Comparison of ENCODE assay signal across 11 cellular contexts in genomic region chr11:116993599-116993998, GRCh38.
A peak's percentile ranks its signal among the peaks of the same experiment; 100 is the strongest.
DNase-seq lines count a peak whose midpoint lies in the region; FAIRE-seq and TF ChIP-seq lines count a peak whose summit lies in the region.
"Had no signal": no experiment of that assay in that cellular context is flagged by ENCODE, and none has a peak within 500 bp of the region (broad histone marks: within the 10 kb centered on the region; RNA-seq: fewer than 3 reads in every experiment).

No MANE protein-coding gene starts in this region.

- H3K23ac ChIP-seq in H1 (ENCODE audit: insufficient read length) (no peak overlapping the region), neuronal stem cell (ENCODE audit: low read depth, low read length, poor library complexity) (no peak overlapping the region)

- DNase-seq in NCI-H1436 (lab: John Stamatoyannopoulos, UW) (peak; percentile 35), NCI-H1436 treated with DMSO at 0.1 percent for 48 hours (lab: John Stamatoyannopoulos, UW) (no peak), H1 (ENCODE audit: low read depth in 1 of 2, low spot score in 2 of 2) (no peak), neuronal stem cell (ENCODE audit: low spot score) (peak; percentile 52), G401 (ENCODE audit: low spot score) (no peak), SIG-M5 treated with dmso at 0.1 percent for 504 hours (lab: John Stamatoyannopoulos, UW; ENCODE audit: unreplicated experiment) (no peak)
- no peak for DNase-seq in activated CD4-positive, alpha-beta T cell treated with anti-CD3 and anti-CD28 coated beads, Interleukin-2, amount 50 U/mL, for 48 hours
- DNase-seq: 8988T, aorta, lower lobe of right lung had no signal

- H3K79me2 ChIP-seq in OCI-LY1 (ENCODE audit: insufficient read depth, low read length): peaks cover 82% of the 10 kb centered on the region
- peaks cover 0 to 75% of the 10 kb centered on the region in 2 experiments; a peak in 2 of 4 replicates for H3K79me2 ChIP-seq in H1 (ENCODE audit: control insufficient read depth in 1 of 2, insufficient read depth in 2 of 2, low read length in 2 of 2)

- no peaks in the 10 kb centered on the region for H3F3A ChIP-seq in OCI-LY1 (ENCODE audit: insufficient read depth, low read length)

- TF ChIP-seq RAD21 in H1 (IDR thresholded peaks at IDR 0.05 in 1 of 2, conservative IDR thresholded peaks at IDR 0.05 in 1 of 2; ENCODE audit: low read depth in 2 of 2, low read length in 2 of 2): no peak

- H3K79me1 ChIP-seq in H1 (ENCODE audit: low read depth, low read length): peaks cover 3% of the 10 kb centered on the region
- H3K79me1 ChIP-seq in neuronal stem cell (ENCODE audit: low read depth, low read length): no peaks in the 10 kb centered on the region

- H2BK5ac ChIP-seq in H1 (ENCODE audit: low read depth, low read length): peak overlapping the region; percentile 72; the same call in 1 of the 2 replicates
- H2BK5ac ChIP-seq in neuronal stem cell (ENCODE audit: low read length): no peak overlapping the region

- no peak for TF ChIP-seq CTCF in OCI-LY1 (IDR thresholded peaks at IDR 0.05; ENCODE audit: low read length)
- no peak for TF ChIP-seq CTCF in H1 (IDR thresholded peaks at IDR 0.05; ENCODE audit: control extremely low read depth in 1 of 3, insufficient read depth in 1 of 3, low read depth in 1 of 3, low read length in 3 of 3)

- no peaks in the 10 kb centered on the region for H3K23me2 ChIP-seq in H1 (ENCODE audit: low read depth, low read length)

- H3K4me1 ChIP-seq in OCI-LY1 (ENCODE audit: insufficient read depth, low read length, severe bottlenecking) (peaks cover 54% of the 10 kb centered on the region), H1 (replicated peaks in 1 of 4; ENCODE audit: control insufficient read depth in 3 of 4, insufficient read depth in 4 of 4, low read length in 3 of 4) (peaks cover 0 to 9% (median 5%) of the 10 kb centered on the region in 4 experiments; a peak in 5 of 7 replicates), neuronal stem cell (ENCODE audit: control insufficient read depth in 2 of 2, insufficient read depth in 1 of 2, low read depth in 1 of 2, low read length in 2 of 2) (peaks cover 14 to 19% of the 10 kb centered on the region in 2 donors)

- CTCF ChIA-PET in H1 (lab: Charles Lee; ENCODE audit: partially characterized antibody): interaction anchor here (0.6 to 2.4 kb wide), 4 partner anchors 9 to 59 kb away, joined by 3 to 8 read pairs (median 6); no protein-coding TSS in a partner anchor

- H4K91ac ChIP-seq in H1 (replicated peaks; ENCODE audit: insufficient read length, low read length) (no peak overlapping the region), neuronal stem cell (ENCODE audit: low read depth, low read length, poor library complexity) (no peak overlapping the region)

- H2BK12ac ChIP-seq in H1 (ENCODE audit: low read depth, low read length) (peak overlapping the region; percentile 64; the same call in 1 of the 2 replicates), neuronal stem cell (ENCODE audit: low read length) (no peak overlapping the region)

- H3K18ac ChIP-seq in H1 (ENCODE audit: extremely low read depth, low read length): no peak overlapping the region
- H3K18ac ChIP-seq in neuronal stem cell (ENCODE audit: low read length): no peak overlapping the region

- no peaks in the 10 kb centered on the region for H4K20me1 ChIP-seq in OCI-LY1 (ENCODE audit: insufficient read depth, low read length)
- H4K20me1 ChIP-seq in H1 (replicated peaks in 1 of 2; ENCODE audit: control insufficient read depth in 1 of 2, insufficient read depth in 2 of 2, low read length in 2 of 2): peaks cover 11 to 15% of the 10 kb centered on the region in 2 experiments

- H3K4me3 ChIP-seq in OCI-LY1 (ENCODE audit: low read depth, low read length, poor library complexity, severe bottlenecking): peak overlapping the region; percentile 45
- no peak overlapping the region for H3K4me3 ChIP-seq in H1 (ENCODE audit: extremely low read depth in 1 of 4, insufficient read depth in 2 of 4, low read depth in 3 of 4, low read length in 4 of 4)
- no peak overlapping the region for H3K4me3 ChIP-seq in neuronal stem cell (ENCODE audit: low read length in 2 of 2)
- H3K4me3 ChIP-seq: lower lobe of right lung had no signal

- H3K4ac ChIP-seq in H1 (replicated peaks; ENCODE audit: insufficient read length, low read depth, low read length) (no peak overlapping the region), neuronal stem cell (ENCODE audit: low read length) (no peak overlapping the region)

- TF ChIP-seq POLR2A in H1 (IDR thresholded peaks at IDR 0.05; ENCODE audit: control extremely low read depth in 1 of 2, low read depth in 2 of 2, low read length in 2 of 2): no peak

- H3K4me2 ChIP-seq in OCI-LY1 (ENCODE audit: low read length) (peak overlapping the region; percentile 64), H1 (ENCODE audit: insufficient read depth in 1 of 2, low read depth in 2 of 2, low read length in 2 of 2) (peak overlapping the region in 1 of 2 experiments; percentile 15; a peak in 1 of 4 replicates), neuronal stem cell (ENCODE audit: insufficient read depth, low read length, poor library complexity, severe bottlenecking) (peak overlapping the region; percentile 61)

- no peak overlapping the region for H2BK120ac ChIP-seq in H1 (replicated peaks; ENCODE audit: low read depth, low read length)
- no peak overlapping the region for H2BK120ac ChIP-seq in neuronal stem cell (ENCODE audit: low read depth, low read length)

- H2BK15ac ChIP-seq in H1 (ENCODE audit: low read length) (no peak overlapping the region), neuronal stem cell (ENCODE audit: low read length) (no peak overlapping the region)

- peak overlapping the region; percentile 18; the same call in 1 of the 2 replicates for H3K9ac ChIP-seq in OCI-LY1 (ENCODE audit: low read length)
- peak overlapping the region in 1 of 4 experiments; percentile 12; a peak in 2 of 7 replicates for H3K9ac ChIP-seq in H1 (replicated peaks in 1 of 4; ENCODE audit: extremely low read depth in 1 of 4, low read depth in 3 of 4, low read length in 3 of 4)
- H3K9ac ChIP-seq in neuronal stem cell (ENCODE audit: low read depth, low read length, poor library complexity): no peak overlapping the region

- H4K8ac ChIP-seq in H1 (ENCODE audit: extremely low read depth, insufficient read depth, low read length) (no peak overlapping the region), neuronal stem cell (ENCODE audit: low read depth, low read length) (no peak overlapping the region)

- POLR2A ChIA-PET in H1 (lab: Charles Lee; ENCODE audit: partially characterized antibody): interaction anchor here (0.9 to 1.1 kb wide), 2 partner anchors 9 to 73 kb away, joined by 3 read pairs; no protein-coding TSS in a partner anchor

- H3K9me3 ChIP-seq in OCI-LY1 (ENCODE audit: low read length) (no peaks in the 10 kb centered on the region), H1 (ENCODE audit: insufficient read depth in 2 of 2, low read depth in 1 of 2, low read length in 1 of 2) (no peaks in the 10 kb centered on the region), neuronal stem cell (replicated peaks in 1 of 2; ENCODE audit: control insufficient read depth in 2 of 2, insufficient read depth in 1 of 2, low read depth in 1 of 2, low read length in 2 of 2) (no peaks in the 10 kb centered on the region)
- H3K9me3 ChIP-seq: lower lobe of right lung had no signal

- no peak overlapping the region for H4K5ac ChIP-seq in H1 (ENCODE audit: insufficient read length, low read depth, low read length)

- no peak overlapping the region for H2BK20ac ChIP-seq in H1 (ENCODE audit: low read length)

- no peaks in the 10 kb centered on the region for H3K9me2 ChIP-seq in OCI-LY1 (ENCODE audit: low read depth, low read length)

- 82% methylated on average over 6 of the region's 6 CpGs; no CpG with 5 or more reads in 1 of the 2 experiments for WGBS in H1 (ENCODE audit: extremely low coverage in 1 of 2, insufficient coverage in 1 of 2, insufficient read length in 1 of 2, insufficient replicate concordance in 2 of 2, low coverage in 1 of 2, low lambda C conversion rate in 2 of 2, missing lambda C conversion rate in 1 of 2), 2 experiments
- no CpG with 5 or more reads among the region's 6 CpGs for WGBS in neuronal stem cell (ENCODE audit: extremely low coverage in 2 of 2, insufficient read length in 2 of 2, insufficient replicate concordance in 1 of 2), 2 donors

- no peak overlapping the region for H3K14ac ChIP-seq in H1 (ENCODE audit: insufficient read length)
- H3K14ac ChIP-seq in neuronal stem cell (ENCODE audit: low read length): no peak overlapping the region

- TF ChIP-seq EP300 in H1 (IDR thresholded peaks at IDR 0.05; ENCODE audit: borderline replicate concordance in 1 of 2, low read depth in 2 of 2, low read length in 2 of 2): no peak

- H2AFZ ChIP-seq in OCI-LY1 (ENCODE audit: low read length) (no peak overlapping the region), H1 (ENCODE audit: low read length) (no peak overlapping the region), neuronal stem cell (ENCODE audit: low read length) (no peak overlapping the region)

- no peak overlapping the region for H3K56ac ChIP-seq in H1 (replicated peaks; ENCODE audit: insufficient read length, low read depth, low read length)

- in situ Hi-C loops in G401 (cut with HindIII; ENCODE audit: low sequenced_read_pairs): no loop called here

- no peaks in the 10 kb centered on the region for H3K27me3 ChIP-seq in OCI-LY1 (ENCODE audit: insufficient read depth, low read length)
- H3K27me3 ChIP-seq in H1 (replicated peaks in 1 of 4; ENCODE audit: control insufficient read depth in 3 of 4, extremely low read depth in 1 of 4, insufficient read depth in 3 of 4, low read length in 3 of 4): no peaks in the 10 kb centered on the region
- H3K27me3 ChIP-seq in neuronal stem cell (ENCODE audit: control insufficient read depth in 3 of 3, insufficient read depth in 3 of 3, low read depth in 1 of 3, low read length in 3 of 3): no peaks in the 10 kb centered on the region

- H3K27ac ChIP-seq in OCI-LY1 (ENCODE audit: low read depth, low read length, poor library complexity, severe bottlenecking) (peak overlapping the region; percentile 87), H1 (ENCODE audit: low read depth, low read length) (peak overlapping the region; percentile 66; the same call in 1 of the 2 replicates), neuronal stem cell (replicated peaks; ENCODE audit: low read length) (peak overlapping the region; percentile 79)
- H3K27ac ChIP-seq: lower lobe of right lung had no signal

- H2AK5ac ChIP-seq in H1 (ENCODE audit: low read depth, low read length): peak overlapping the region; percentile 25; the same call in 1 of the 2 replicates
- no peak overlapping the region for H2AK5ac ChIP-seq in neuronal stem cell (ENCODE audit: low read depth, low read length)

- FAIRE-seq in H1 (lab: Jason Lieb, UNC): peak; percentile 70

- H3K36me3 ChIP-seq in OCI-LY1 (ENCODE audit: insufficient read depth, low read length) (no peaks in the 10 kb centered on the region), H1 (ENCODE audit: control insufficient read depth in 2 of 4, insufficient read depth in 4 of 4, low read length in 3 of 4) (no peaks in the 10 kb centered on the region), neuronal stem cell (replicated peaks in 1 of 2; ENCODE audit: control insufficient read depth in 2 of 2, insufficient read depth in 2 of 2, low read length in 2 of 2) (no peaks in the 10 kb centered on the region)
- H3K36me3 ChIP-seq: lower lobe of right lung had no signal

TF ChIP-seq in H1, 55 proteins besides CTCF, POLR2A, EP300 and RAD21 (continues in another document):
- no peak for TF ChIP-seq RBBP5 (IDR thresholded peaks at IDR 0.05; ENCODE audit: borderline replicate concordance, low read depth, low read length)
- TF ChIP-seq YY1 (IDR thresholded peaks at IDR 0.05; ENCODE audit: low read depth, low read length): no peak

Comparison
In these comparisons a context has a peak if more than half of its experiments do, and no peak if none do; other contexts are left out.
1. DNase-seq: peak in NCI-H1436 (single experiment) and neuronal stem cell (single experiment); none in NCI-H1436 treated with DMSO at 0.1 percent for 48 hours (single experiment), H1 (0 of 2), G401 (single experiment), SIG-M5 treated with dmso at 0.1 percent for 504 hours (single experiment) and activated CD4-positive, alpha-beta T cell treated with anti-CD3 and anti-CD28 coated beads, Interleukin-2, amount 50 U/mL, for 48 hours (0 of 2).
2. Peak in every context shown above with its lines, with median percentiles within 50 percentile points of each other: H3K27ac ChIP-seq.